In genomic region chr2:96273763-96274162, GRCh38 we compare ENCODE assay signal across 30 cellular contexts. TPM values are rescaled to one million over a fixed set of nuclear protein-coding genes. Genes with fewer than 3 reads are reported as not detected.
A peak's percentile ranks its signal among the peaks of the same experiment; 100 is the strongest.
DNase-seq lines count a peak whose midpoint lies in the region; ATAC-seq and TF ChIP-seq lines count a peak whose summit lies in the region.
"Had no signal": no experiment of that assay in that cellular context is flagged by ENCODE, and none has a peak within 500 bp of the region (broad histone marks: within the 10 kb centered on the region; RNA-seq: fewer than 3 reads in every experiment).

No MANE protein-coding gene starts in this region.

- H3F3A ChIP-seq in SK-N-SH (replicated peaks; ENCODE audit: insufficient read depth): peaks cover 47% of the 10 kb centered on the region

- no peaks in the 10 kb centered on the region for H3K27me3 ChIP-seq in SK-N-SH (ENCODE audit: insufficient read depth)
- H3K27me3 ChIP-seq: BLaER1, SJSA1 had no signal

- peak; percentile 10; the same call in 1 of the 3 replicates for ATAC-seq in SK-N-SH treated with all-trans-retinoic acid at 6 μM for 48 hours
- ATAC-seq in stimulated activated effector memory CD8-positive, alpha-beta T cell treated with anti-CD3 and anti-CD28 coated beads, Interleukin-12 subunit alpha, Interleukin-12 subunit beta, amount 100 ng/mL, for 72 hours: no peak
- ATAC-seq in activated CD8-positive, alpha-beta T cell treated with anti-CD3 and anti-CD28 coated beads for 36 hours: no peak
- ATAC-seq: GM12878, PC-3, Right ventricle myocardium inferior had no signal

- no peak for TF ChIP-seq CTCF in SK-N-SH (IDR thresholded peaks at IDR 0.05)
- TF ChIP-seq CTCF in activated CD8-positive, alpha-beta T cell treated with anti-CD3 and anti-CD28 coated beads for 36 hours (IDR thresholded peaks at IDR 0.05): no peak

- H3K9me3 ChIP-seq in SK-N-SH (no peaks in the 10 kb centered on the region), SK-N-MC (ENCODE audit: low read depth, low read length) (no peaks in the 10 kb centered on the region)
- H3K9me3 ChIP-seq: BLaER1, SJSA1 had no signal

- no peaks in the 10 kb centered on the region for H3K4me1 ChIP-seq in SK-N-SH (ENCODE audit: control insufficient read depth in 1 of 2, insufficient read depth in 2 of 2, low read depth in 1 of 2, low read length in 1 of 2)
- H3K4me1 ChIP-seq: BLaER1, SJSA1 had no signal

- peaks cover 12% of the 10 kb centered on the region; the same call in 1 of the 2 replicates for H3K79me2 ChIP-seq in SK-N-SH (ENCODE audit: insufficient read depth)

- no peak overlapping the region for H3K4me3 ChIP-seq in SK-N-SH (ENCODE audit: low read depth in 2 of 2, low read length in 1 of 2)
- no peak overlapping the region for H3K4me3 ChIP-seq in SK-N-MC
- H3K4me3 ChIP-seq: BLaER1, GM12878, SJSA1 had no signal

- CTCF ChIA-PET in SK-N-SH (lab: Yijun Ruan, JAX): interaction anchor here (1.1 to 1.6 kb wide), 2 partner anchors 9 to 251 kb away, joined by 3 to 6 read pairs; no protein-coding TSS in a partner anchor
- CTCF ChIA-PET in activated CD8-positive, alpha-beta T cell treated with anti-CD3 and anti-CD28 coated beads for 36 hours (lab: Charles Lee): no interaction called here

- DNase-seq in SK-N-SH (no peak), SK-N-MC (ENCODE audit: low read depth, low spot score) (no peak), epithelial cell of prostate (ENCODE audit: low read depth, low spot score) (no peak), cardiac septum (ENCODE audit: low spot score) (no peak), NCI-H2227 (lab: John Stamatoyannopoulos, UW; ENCODE audit: unreplicated experiment) (no peak)
- DNase-seq in stimulated activated effector memory CD8-positive, alpha-beta T cell treated with anti-CD3 and anti-CD28 coated beads, Interleukin-12 subunit alpha, Interleukin-12 subunit beta, amount 100 ng/mL, for 72 hours (ENCODE audit: low spot score in 2 of 2): no peak
- no peak for DNase-seq in activated CD8-positive, alpha-beta T cell treated with anti-CD3 and anti-CD28 coated beads for 36 hours
- DNase-seq: CD4-positive, CD25-positive, alpha-beta regulatory T cell; COR-L47; DMS79; EL; GDM1; Karpas-422; NCI-H1092 treated with DMSO at 0.1 percent for 48 hours; NCI-H1436; NCI-H187 treated with DMSO at 0.1 percent for 48 hours; NCI-H2107; NCI-H446; NCI-H524 treated with DMSO at 0.1 percent for 48 hours; NCI-H774; NK-92 treated with Interleukin-12 subunit alpha and Interleukin-12 subunit beta, amount 100 ng/mL, for 24 hours; PC-3 had no signal

- WGBS in SK-N-SH (ENCODE audit: low lambda C conversion rate): 81% methylated on average over 3 of the region's 3 CpGs

- peaks cover 3% of the 10 kb centered on the region for H3K4me1 Mint-ChIP-seq in stimulated activated effector memory CD8-positive, alpha-beta T cell treated with anti-CD3 and anti-CD28 coated beads, Interleukin-12 subunit alpha, Interleukin-12 subunit beta, amount 100 ng/mL, for 72 hours
- H3K4me1 Mint-ChIP-seq in activated CD8-positive, alpha-beta T cell treated with anti-CD3 and anti-CD28 coated beads for 36 hours (ENCODE audit: low read depth): peaks cover 6% of the 10 kb centered on the region

- peaks cover 52 to 68% of the 10 kb centered on the region in 2 experiments for H3K36me3 ChIP-seq in SK-N-SH (replicated peaks in 1 of 2; ENCODE audit: control insufficient read depth in 1 of 2, insufficient read depth in 2 of 2, low read length in 1 of 2)
- peaks cover 72% of the 10 kb centered on the region for H3K36me3 ChIP-seq in SK-N-MC (ENCODE audit: insufficient read depth, low read length)

- H3K36me3 Mint-ChIP-seq in stimulated activated effector memory CD8-positive, alpha-beta T cell treated with anti-CD3 and anti-CD28 coated beads, Interleukin-12 subunit alpha, Interleukin-12 subunit beta, amount 100 ng/mL, for 72 hours: peaks cover 100% of the 10 kb centered on the region
- peaks cover 61% of the 10 kb centered on the region for H3K36me3 Mint-ChIP-seq in activated CD8-positive, alpha-beta T cell treated with anti-CD3 and anti-CD28 coated beads for 36 hours (ENCODE audit: low read depth)

- no peak overlapping the region for H3K4me3 Mint-ChIP-seq in stimulated activated effector memory CD8-positive, alpha-beta T cell treated with anti-CD3 and anti-CD28 coated beads, Interleukin-12 subunit alpha, Interleukin-12 subunit beta, amount 100 ng/mL, for 72 hours
- H3K4me3 Mint-ChIP-seq in activated CD8-positive, alpha-beta T cell treated with anti-CD3 and anti-CD28 coated beads for 36 hours: no peak overlapping the region

- no peak overlapping the region for H2AFZ ChIP-seq in SK-N-SH (ENCODE audit: low read depth)

- no peaks in the 10 kb centered on the region for H4K20me1 ChIP-seq in SK-N-SH (ENCODE audit: insufficient read depth)

- TF ChIP-seq RAD21 in SK-N-SH (IDR thresholded peaks at IDR 0.05; ENCODE audit: low read length): no peak

- H3K4me2 ChIP-seq in SK-N-SH: no peak overlapping the region
- H3K4me2 ChIP-seq: BLaER1 had no signal

- H3K27ac Mint-ChIP-seq in stimulated activated effector memory CD8-positive, alpha-beta T cell treated with anti-CD3 and anti-CD28 coated beads, Interleukin-12 subunit alpha, Interleukin-12 subunit beta, amount 100 ng/mL, for 72 hours: peak overlapping the region; percentile 74
- H3K27ac Mint-ChIP-seq in activated CD8-positive, alpha-beta T cell treated with anti-CD3 and anti-CD28 coated beads for 36 hours: no peak overlapping the region
- H3K27ac Mint-ChIP-seq: CD4-positive, CD25-positive, alpha-beta regulatory T cell had no signal

- H3K9ac ChIP-seq in SK-N-SH: no peak overlapping the region
- no peak overlapping the region for H3K9ac ChIP-seq in SK-N-MC (ENCODE audit: insufficient read length)
- H3K9ac ChIP-seq: BLaER1 had no signal

- H3K27ac ChIP-seq in SK-N-SH (ENCODE audit: low read depth in 2 of 2, low read length in 1 of 2) (peak overlapping the region in 1 of 2 experiments; percentile 28; a peak in 1 of 4 replicates), SK-N-MC (peak overlapping the region; percentile 46; the same call in 1 of the 2 replicates), epithelial cell of prostate (peak overlapping the region; percentile 0)
- H3K27ac ChIP-seq: BLaER1, HL-60, SJSA1 had no signal

- TF ChIP-seq EP300 in SK-N-SH (IDR thresholded peaks at IDR 0.05; ENCODE audit: borderline replicate concordance in 1 of 2, low read depth in 1 of 2, low read length in 1 of 2): no peak

- intact Hi-C loops in cardiac septum (cut with DNase I): no loop called here
- intact Hi-C loops in activated CD8-positive, alpha-beta T cell treated with anti-CD3 and anti-CD28 coated beads for 36 hours (cut with micrococcal nuclease): no loop called here

- POLR2A ChIA-PET in SK-N-SH (lab: Yijun Ruan, JAX): no interaction called here
- POLR2A ChIA-PET in activated CD8-positive, alpha-beta T cell treated with anti-CD3 and anti-CD28 coated beads for 36 hours (lab: Charles Lee): interaction anchor here (0.9 to 2.1 kb wide), 6 partner anchors 10 to 65 kb away, joined by 3 to 8 read pairs (median 5); partner anchors contain the start of genes SNRNP200 and STARD7

- H3K9me3 Mint-ChIP-seq in stimulated activated effector memory CD8-positive, alpha-beta T cell treated with anti-CD3 and anti-CD28 coated beads, Interleukin-12 subunit alpha, Interleukin-12 subunit beta, amount 100 ng/mL, for 72 hours: no peaks in the 10 kb centered on the region
- no peaks in the 10 kb centered on the region for H3K9me3 Mint-ChIP-seq in activated CD8-positive, alpha-beta T cell treated with anti-CD3 and anti-CD28 coated beads for 36 hours
- H3K9me3 Mint-ChIP-seq: CD4-positive, CD25-positive, alpha-beta regulatory T cell had no signal

- no peaks in the 10 kb centered on the region for H3K9me2 ChIP-seq in SK-N-SH

- H3K27me3 Mint-ChIP-seq in activated CD8-positive, alpha-beta T cell treated with anti-CD3 and anti-CD28 coated beads for 36 hours: no peaks in the 10 kb centered on the region
- H3K27me3 Mint-ChIP-seq: CD4-positive, CD25-positive, alpha-beta regulatory T cell had no signal

TF ChIP-seq in SK-N-SH treated with all-trans-retinoic acid at 6 μM for 48 hours, 23 proteins besides CTCF, POLR2A, EP300 and RAD21 (continues in another document):
- TF ChIP-seq RARB (CRISPR knock-in tag; IDR thresholded peaks at IDR 0.05) (no peak), ZFP3 (CRISPR knock-in tag; IDR thresholded peaks at IDR 0.05) (no peak)

RNA-seq across cellular contexts. Expression of gene CIAO1, which starts 7.7 kb away (rescaled TPM):
- 120 and 158 TPM in 2 replicates for polyA plus RNA-seq in SK-N-SH (2012; rRNA removed)
- 85.4 and 125 TPM in 2 replicates for polyA plus RNA-seq in SK-N-SH (2012; cell fraction: cytosol; rRNA removed)
- 188 and 242 TPM in 2 replicates for polyA plus RNA-seq in SK-N-SH (2012; cell fraction: nucleus; rRNA removed)
- total RNA-seq in cardiac septum: 56.1 TPM
- 10 to 100 TPM; 72.1 to 72.3 TPM for total RNA-seq in activated CD8-positive, alpha-beta T cell treated with anti-CD3 and anti-CD28 coated beads for 36 hours

RNA-seq across cellular contexts. Expression of gene TMEM127, which starts 8.0 kb away (rescaled TPM):
- polyA plus RNA-seq in SK-N-SH (2012; rRNA removed): 40.9 and 47.9 TPM in 2 replicates
- polyA plus RNA-seq in SK-N-SH (2012; cell fraction: cytosol; rRNA removed): 25.6 and 37.1 TPM in 2 replicates
- polyA plus RNA-seq in SK-N-SH (2012; cell fraction: nucleus; rRNA removed): 20.5 and 32.1 TPM in 2 replicates
- total RNA-seq in cardiac septum: 92.7 TPM
- total RNA-seq in activated CD8-positive, alpha-beta T cell treated with anti-CD3 and anti-CD28 coated beads for 36 hours: 10 to 100 TPM; 13.1 to 15.0 TPM

RNA-seq across cellular contexts. Expression of gene SNRNP200, which starts 31.6 kb away (rescaled TPM):
- polyA plus RNA-seq in SK-N-SH (2012; rRNA removed): 165 and 177 TPM in 2 replicates
- 104 and 134 TPM in 2 replicates for polyA plus RNA-seq in SK-N-SH (2012; cell fraction: cytosol; rRNA removed)
- polyA plus RNA-seq in SK-N-SH (2012; cell fraction: nucleus; rRNA removed): 437 and 481 TPM in 2 replicates
- total RNA-seq in cardiac septum: 62.2 TPM
- total RNA-seq in activated CD8-positive, alpha-beta T cell treated with anti-CD3 and anti-CD28 coated beads for 36 hours: 100 to 1,000 TPM; 175 to 178 TPM

RNA-seq across cellular contexts. Expression of gene ITPRIPL1, which starts 51.4 kb away (rescaled TPM):
- 4.3 and 5.0 TPM in 2 replicates for polyA plus RNA-seq in SK-N-SH (2012; rRNA removed)
- 5.0 and 6.1 TPM in 2 replicates for polyA plus RNA-seq in SK-N-SH (2012; cell fraction: cytosol; rRNA removed)
- 3.4 and 3.6 TPM in 2 replicates for polyA plus RNA-seq in SK-N-SH (2012; cell fraction: nucleus; rRNA removed)
- 0.83 TPM for total RNA-seq in cardiac septum
- total RNA-seq in activated CD8-positive, alpha-beta T cell treated with anti-CD3 and anti-CD28 coated beads for 36 hours: 10 to 100 TPM; 28.2 to 32.6 TPM
- total RNA-seq: A172, H4, PC-3 had no signal
